8 cellular contexts compared by ENCODE assay signal in genomic region chr14:103333754-103334643, GRCh38. TPM values are rescaled to one million over a fixed set of nuclear protein-coding genes. Genes with fewer than 3 reads are reported as not detected.
DNase-seq lines count a peak whose midpoint lies in the region; ATAC-seq and TF ChIP-seq lines count a peak whose summit lies in the region.

TSS of gene EIF5 (plus strand) at chr14:103334237. CDS start at chr14:103335861, 1,624 bp downstream.

- peaks cover 31% of the 10 kb centered on the region for H3K36me3 ChIP-seq in mucosa of stomach (ENCODE audit: control insufficient read depth, insufficient read depth, low read length)

- H3K4me3 ChIP-seq in mucosa of stomach (ENCODE audit: low read length), result peak within 1 kb of the TSS; percentile 94

- H3K36me3 Mint-ChIP-seq in activated T-cell treated with anti-CD3 and anti-CD28 coated beads, Interleukin-2, amount 50 U/mL, for 24 hours (ENCODE audit: low read depth), result peaks cover 52% of the 10 kb centered on the region

- H3K4me1 ChIP-seq in mucosa of stomach (ENCODE audit: control insufficient read depth, insufficient read depth, low read length), result peaks cover 28% of the 10 kb centered on the region

- H3K4me3 Mint-ChIP-seq in activated T-cell treated with anti-CD3 and anti-CD28 coated beads, Interleukin-2, amount 50 U/mL, for 24 hours, result peak within 1 kb of the TSS; percentile 93

- no peaks in the 10 kb centered on the region for H3K9me3 ChIP-seq in mucosa of stomach (ENCODE audit: control insufficient read depth, low read length)

- no peaks in the 10 kb centered on the region for H3K9me3 Mint-ChIP-seq in activated T-cell treated with anti-CD3 and anti-CD28 coated beads, Interleukin-2, amount 50 U/mL, for 24 hours

- in situ Hi-C loops in KBM-7 (cut with MboI; ENCODE audit: low pct_unique_long_range_greater_than_20kb, low sequenced_read_pairs), result no loop called here

- TF ChIP-seq POLR2A in erythroblast (IDR thresholded peaks at IDR 0.05; ENCODE audit: low read length), result peak; percentile 100

- H3K4me1 Mint-ChIP-seq in activated T-cell treated with anti-CD3 and anti-CD28 coated beads, Interleukin-2, amount 50 U/mL, for 24 hours (ENCODE audit: low read depth), result peaks cover 53% of the 10 kb centered on the region

- peak within 1 kb of the TSS; percentile 98 for H3K27ac Mint-ChIP-seq in activated T-cell treated with anti-CD3 and anti-CD28 coated beads, Interleukin-2, amount 50 U/mL, for 24 hours

- peak within 1 kb of the TSS; percentile 100 for H3K9ac ChIP-seq in mucosa of stomach (ENCODE audit: low read length)

- no peaks in the 10 kb centered on the region for H3K27me3 ChIP-seq in mucosa of stomach (ENCODE audit: control insufficient read depth, insufficient read depth, low read length)

- peak; percentile 85 for DNase-seq in DMS53 treated with DMSO at 0.1 percent for 48 hours (lab: John Stamatoyannopoulos, UW; ENCODE audit: unreplicated experiment)
- DNase-seq in KBM-7, result peak; percentile 98
- peak; percentile 99 for DNase-seq in activated T-cell treated with anti-CD3 and anti-CD28 coated beads, Interleukin-2, amount 50 U/mL, for 24 hours
- peak; percentile 99 to 100 for DNase-seq in erythroblast (lab: John Stamatoyannopoulos, UW)
- peak; percentile 97 for DNase-seq in stimulated activated CD8-positive, alpha-beta memory T cell treated with anti-CD3 and anti-CD28 coated beads, Interleukin-7, amount 100 ng/mL, for 1 hour (ENCODE audit: low read depth in 2 of 2)

- no peaks in the 10 kb centered on the region for H3K27me3 Mint-ChIP-seq in activated T-cell treated with anti-CD3 and anti-CD28 coated beads, Interleukin-2, amount 50 U/mL, for 24 hours

- peak; percentile 75 for ATAC-seq in GM21717 (IDR thresholded peaks at IDR 0.05; ENCODE audit: unreplicated experiment)

TF ChIP-seq in PFSK-1, 5 proteins besides CTCF, POLR2A, EP300 and RAD21:
- no peak for TF ChIP-seq FOXP2 (optimal IDR thresholded peaks at IDR 0.05; ENCODE audit: borderline replicate concordance, extremely low read depth, extremely low read length, insufficient read depth)
- peak; percentile 88 for TF ChIP-seq POLR2AphosphoS5 (IDR thresholded peaks at IDR 0.05; ENCODE audit: low read depth, low read length)
- TF ChIP-seq TAF1 (IDR thresholded peaks at IDR 0.05; ENCODE audit: borderline replicate concordance, insufficient read depth, low read length), result peak; percentile 96
- no peak for TF ChIP-seq REST (IDR thresholded peaks at IDR 0.05; ENCODE audit: insufficient read depth in 1 of 2, low read depth in 2 of 2, low read length in 2 of 2)
- TF ChIP-seq SIN3A (IDR thresholded peaks at IDR 0.05; ENCODE audit: borderline replicate concordance, insufficient read depth, low read length), result no peak

RNA-seq across cellular contexts. Expression of gene EIF5, which starts in this region (rescaled TPM):
- polyA plus RNA-seq in PFSK-1 (2012; ENCODE audit: insufficient read length, low read depth), result 221 TPM

Comparison
In these comparisons a context has a peak if more than half of its experiments do, and no peak if none do; other contexts are left out.
1. Peak in every context shown above with its lines: DNase-seq, ATAC-seq and H3K4me3 ChIP-seq.